In genomic region chr22:37197451-37198289, GRCh38 we compare ENCODE assay signal across 7 cellular contexts. TPM values are rescaled to one million over a fixed set of nuclear protein-coding genes. Genes with fewer than 3 reads are reported as not detected.
A peak's percentile ranks its signal among the peaks of the same experiment; 100 is the strongest.
DNase-seq lines count a peak whose midpoint lies in the region; ATAC-seq and TF ChIP-seq lines count a peak whose summit lies in the region.

No MANE protein-coding gene starts in this region.

- no peaks in the 10 kb centered on the region for H3K36me3 ChIP-seq in neutrophil

- TF ChIP-seq CTCF in HFF-Myc (IDR thresholded peaks at IDR 0.05; ENCODE audit: low read depth, low read length, missing control alignments) (no peak), neutrophil (IDR thresholded peaks at IDR 0.05) (no peak)

- H3K4me3 ChIP-seq in HFF-Myc (replicated peaks; ENCODE audit: low read depth, low read length) (peak overlapping the region; percentile 68), neutrophil (ENCODE audit: low read depth in 1 of 2, low read length in 1 of 2) (peak overlapping the region in 1 of 2 experiments; percentile 99)

- no peaks in the 10 kb centered on the region for H3K9me3 ChIP-seq in neutrophil

- peaks cover 18 to 24% of the 10 kb centered on the region in 2 experiments for H3K4me1 ChIP-seq in neutrophil (ENCODE audit: control insufficient read depth in 1 of 2, insufficient read depth in 1 of 2, low read depth in 1 of 2, low read length in 1 of 2)

- no peaks in the 10 kb centered on the region for H3K27me3 ChIP-seq in neutrophil

- ATAC-seq in SK-N-SH treated with all-trans-retinoic acid at 6 μM for 48 hours (peak; percentile 1), esophagus mucosa (peak; percentile 4), HG02981 (IDR thresholded peaks at IDR 0.05; ENCODE audit: unreplicated experiment) (no peak)

- no peak for DNase-seq in HFF-Myc (ENCODE audit: extremely low read depth, low read depth)
- no peak for DNase-seq in NCI-H1930 (lab: John Stamatoyannopoulos, UW)
- DNase-seq in NCI-H1417 (lab: John Stamatoyannopoulos, UW), result no peak

- H3K27ac ChIP-seq in neutrophil, result peak overlapping the region; percentile 82

TF ChIP-seq in SK-N-SH treated with all-trans-retinoic acid at 6 μM for 48 hours, 23 proteins besides CTCF, POLR2A, EP300 and RAD21:
- TF ChIP-seq ZNF565 (CRISPR knock-in tag; conservative IDR thresholded peaks at IDR 0.05; ENCODE audit: low read depth), result no peak
- no peak for TF ChIP-seq CSRNP3 (CRISPR knock-in tag; IDR thresholded peaks at IDR 0.05)

RNA-seq across cellular contexts. Expression of gene C1QTNF6, which starts 9.6 kb away (rescaled TPM):
- total RNA-seq in esophagus mucosa, result 2.0 TPM

RNA-seq across cellular contexts. Expression of gene SSTR3, which starts 14.6 kb away (rescaled TPM):
- not detected for total RNA-seq in esophagus mucosa

RNA-seq across cellular contexts. Expression of gene RAC2, which starts 46.4 kb away (rescaled TPM):
- total RNA-seq in esophagus mucosa, result 19.0 TPM

RNA-seq across cellular contexts. Expression of gene IL2RB, which starts 48.0 kb away (rescaled TPM):
- total RNA-seq in esophagus mucosa, result 3.1 TPM
